Comparison of ENCODE assay signal across 9 cellular contexts in genomic region chr15:52789601-52790165, GRCh38. TPM values are rescaled to one million over a fixed set of nuclear protein-coding genes. Genes with fewer than 3 reads are reported as not detected.
DNase-seq lines count a peak whose midpoint lies in the region; ATAC-seq and TF ChIP-seq lines count a peak whose summit lies in the region.
"Had no signal": no experiment of that assay in that cellular context is flagged by ENCODE, and none has a peak within 500 bp of the region (broad histone marks: within the 10 kb centered on the region; RNA-seq: fewer than 3 reads in every experiment).

No MANE protein-coding gene starts in this region.

- no peaks in the 10 kb centered on the region for H3K9me3 ChIP-seq in Caco-2

- peak overlapping the region; percentile 88 for H3K4me3 Mint-ChIP-seq in Caco-2 (ENCODE audit: unreplicated experiment)
- H3K4me3 Mint-ChIP-seq in T-helper 2 cell treated with Interferon-gamma antibody and Interleukin-4, amounts not matched to agents 5 μg/mL and 100 μg/mL, for 36 hours: peak overlapping the region; percentile 76

- no peak overlapping the region for H3K27ac Mint-ChIP-seq in Caco-2 (ENCODE audit: unreplicated experiment)
- H3K27ac Mint-ChIP-seq in T-helper 2 cell treated with Interferon-gamma antibody and Interleukin-4, amounts not matched to agents 5 μg/mL and 100 μg/mL, for 36 hours: no peak overlapping the region

- CTCF ChIA-PET in Caco-2 (lab: Charles Lee): no interaction called here
- CTCF ChIA-PET in HEK293T (lab: Yijun Ruan, JAX): no interaction called here

- no peaks in the 10 kb centered on the region for H3K27me3 ChIP-seq in Caco-2 (replicated peaks; ENCODE audit: control insufficient read depth, insufficient read depth, low read length)

- no peaks in the 10 kb centered on the region for H3K36me3 Mint-ChIP-seq in Caco-2 (ENCODE audit: insufficient read depth, unreplicated experiment)
- peaks cover 2% of the 10 kb centered on the region for H3K36me3 Mint-ChIP-seq in T-helper 2 cell treated with Interferon-gamma antibody and Interleukin-4, amounts not matched to agents 5 μg/mL and 100 μg/mL, for 36 hours (ENCODE audit: low read depth)

- peaks cover 5% of the 10 kb centered on the region for H3K27me3 Mint-ChIP-seq in Caco-2 (ENCODE audit: insufficient read depth, unreplicated experiment)
- H3K27me3 Mint-ChIP-seq in T-helper 2 cell treated with Interferon-gamma antibody and Interleukin-4, amounts not matched to agents 5 μg/mL and 100 μg/mL, for 36 hours (ENCODE audit: low read depth): peaks cover 88% of the 10 kb centered on the region

- no peaks in the 10 kb centered on the region for H3K4me1 Mint-ChIP-seq in Caco-2 (ENCODE audit: low read depth, unreplicated experiment)
- peaks cover 3% of the 10 kb centered on the region for H3K4me1 Mint-ChIP-seq in T-helper 2 cell treated with Interferon-gamma antibody and Interleukin-4, amounts not matched to agents 5 μg/mL and 100 μg/mL, for 36 hours (ENCODE audit: low read depth)

- BruUV-seq in Caco-2 (replicated peaks; lab: Mats Ljungman, UMichigan): no TSS peak

- no peaks in the 10 kb centered on the region for H3K36me3 ChIP-seq in Caco-2 (ENCODE audit: control insufficient read depth, insufficient read depth, low read length)

- no peaks in the 10 kb centered on the region for H3K4me1 ChIP-seq in Caco-2

- POLR2A ChIA-PET in Caco-2 (lab: Charles Lee) (no interaction called here), HEK293T (lab: Yijun Ruan, JAX) (interaction anchor here (1.2 kb wide), 1 partner anchor 8 kb away, joined by 3 read pairs; no protein-coding TSS in a partner anchor)

- DNase-seq in Caco-2 (peak in 1 of 2 experiments; percentile 34), HEK293T (ENCODE audit: extremely low spot score) (peak; percentile 17), fibroblast of peridontal ligament (ENCODE audit: extremely low read depth) (peak; percentile 7), retinal pigment epithelial cell (ENCODE audit: low read depth) (no peak), NCI-H1048 (lab: John Stamatoyannopoulos, UW) (no peak)
- DNase-seq in T-helper 2 cell treated with Interferon-gamma antibody and Interleukin-4, amounts not matched to agents 5 μg/mL and 100 μg/mL, for 36 hours (ENCODE audit: low spot score): no peak
- no peak for DNase-seq in stimulated activated CD4-positive, alpha-beta T cell treated with anti-CD3 and anti-CD28 coated beads, Interleukin-1b, Interleukin-23, amount 100 ng/mL, for 48 hours

- H3K9me3 Mint-ChIP-seq in Caco-2 (ENCODE audit: unreplicated experiment): no peaks in the 10 kb centered on the region
- no peaks in the 10 kb centered on the region for H3K9me3 Mint-ChIP-seq in T-helper 2 cell treated with Interferon-gamma antibody and Interleukin-4, amounts not matched to agents 5 μg/mL and 100 μg/mL, for 36 hours

- ATAC-seq in GM18498 (IDR thresholded peaks at IDR 0.05; ENCODE audit: unreplicated experiment): no peak

- H3K4me3 ChIP-seq in Caco-2 (ENCODE audit: low read depth, low read length): peak overlapping the region; percentile 57
- H3K4me3 ChIP-seq in retinal pigment epithelial cell (ENCODE audit: low read length): peak overlapping the region; percentile 37

- no peak for TF ChIP-seq CTCF in Caco-2 (IDR thresholded peaks at IDR 0.05; ENCODE audit: insufficient read depth in 1 of 2, low read depth in 1 of 2, low read length in 1 of 2, severe bottlenecking in 1 of 2, unreplicated experiment in 1 of 2)
- no peak for TF ChIP-seq CTCF in retinal pigment epithelial cell (conservative IDR thresholded peaks at IDR 0.05; ENCODE audit: low read depth, low read length)

- intact Hi-C loops in Caco-2 (cut with micrococcal nuclease; ENCODE audit: unreplicated experiment): loop anchor here (5.0 to 10.0 kb wide), 2 partner anchors 95 to 798 kb away; no protein-coding TSS in a partner anchor

TF ChIP-seq in HEK293T, 16 proteins besides CTCF, POLR2A, EP300 and RAD21:
- TF ChIP-seq NFRKB (IDR thresholded peaks at IDR 0.05): no peak
- TF ChIP-seq LEF1 (IDR thresholded peaks at IDR 0.05; ENCODE audit: borderline replicate concordance): no peak
- no peak for TF ChIP-seq FOXM1 (IDR thresholded peaks at IDR 0.05; ENCODE audit: borderline replicate concordance)
- no peak for TF ChIP-seq TARDBP (IDR thresholded peaks at IDR 0.05)
- no peak for TF ChIP-seq L3MBTL2 (conservative IDR thresholded peaks at IDR 0.05)
- no peak for TF ChIP-seq BHLHE40 (IDR thresholded peaks at IDR 0.05; ENCODE audit: borderline replicate concordance)
- TF ChIP-seq SP1 (IDR thresholded peaks at IDR 0.05): no peak

RNA-seq across cellular contexts. Expression of gene ONECUT1, which starts 0.5 kb away (rescaled TPM):
- total RNA-seq in Caco-2 (2022): 0.53 and 0.68 TPM in 2 replicates
- total RNA-seq: T-helper 1 cell treated with Interleukin-12 subunit alpha and Interleukin-12 subunit beta and Interleukin-4 antibody, amounts not matched to agents 30 ng/mL and 1 ng/mL, for 36 hours had no signal

Comparison
In these comparisons a context has a peak if more than half of its experiments do, and no peak if none do; other contexts are left out.
1. DNase-seq: peak in HEK293T (single experiment) and fibroblast of peridontal ligament (single experiment); none in T-helper 2 cell treated with Interferon-gamma antibody and Interleukin-4, amounts not matched to agents 5 μg/mL and 100 μg/mL, for 36 hours (single experiment), retinal pigment epithelial cell (single experiment), stimulated activated CD4-positive, alpha-beta T cell treated with anti-CD3 and anti-CD28 coated beads, Interleukin-1b, Interleukin-23, amount 100 ng/mL, for 48 hours (single experiment) and NCI-H1048 (single experiment).